8 cellular contexts compared by ENCODE assay signal in genomic region chrX:17242470-17242869, GRCh38.
A peak's percentile ranks its signal among the peaks of the same experiment; 100 is the strongest.
DNase-seq lines count a peak whose midpoint lies in the region; ATAC-seq and TF ChIP-seq lines count a peak whose summit lies in the region.

No MANE protein-coding gene starts in this region.

- no peak overlapping the region for H3K27ac Mint-ChIP-seq in activated naive CD8-positive, alpha-beta T cell treated with anti-CD3 and anti-CD28 coated beads, Interleukin-2, amount 50 U/mL, for 24 hours

- no peaks in the 10 kb centered on the region for H3K4me1 Mint-ChIP-seq in activated naive CD8-positive, alpha-beta T cell treated with anti-CD3 and anti-CD28 coated beads, Interleukin-2, amount 50 U/mL, for 24 hours

- TF ChIP-seq CTCF in HFF-Myc (IDR thresholded peaks at IDR 0.05; ENCODE audit: low read depth, low read length, missing control alignments) = peak; percentile 55

- no peak for ATAC-seq in activated naive CD8-positive, alpha-beta T cell treated with anti-CD3 and anti-CD28 coated beads, Interleukin-2, amount 50 U/mL, for 24 hours
- no peak for ATAC-seq in esophagus mucosa

- no peaks in the 10 kb centered on the region for H3K9me3 Mint-ChIP-seq in activated naive CD8-positive, alpha-beta T cell treated with anti-CD3 and anti-CD28 coated beads, Interleukin-2, amount 50 U/mL, for 24 hours

- intact Hi-C loops in posterior vena cava (cut with DNase I) = loop anchor here (5.0 to 10.0 kb wide), 2 partner anchors 352 to 450 kb away; no protein-coding TSS in a partner anchor

- no peak overlapping the region for H3K4me3 ChIP-seq in HFF-Myc (replicated peaks; ENCODE audit: low read depth, low read length)

- no peaks in the 10 kb centered on the region for H3K36me3 Mint-ChIP-seq in activated naive CD8-positive, alpha-beta T cell treated with anti-CD3 and anti-CD28 coated beads, Interleukin-2, amount 50 U/mL, for 24 hours (ENCODE audit: low read depth)

- DNase-seq in DMS53 treated with DMSO at 0.1 percent for 48 hours (lab: John Stamatoyannopoulos, UW; ENCODE audit: unreplicated experiment) = peak; percentile 29
- peak; percentile 14 for DNase-seq in HFF-Myc (ENCODE audit: extremely low read depth, low read depth)
- peak; percentile 22 for DNase-seq in NCI-H446 treated with DMSO at 0.1 percent for 48 hours (lab: John Stamatoyannopoulos, UW)
- DNase-seq in activated naive CD8-positive, alpha-beta T cell treated with anti-CD3 and anti-CD28 coated beads, Interleukin-2, amount 50 U/mL, for 24 hours = peak; percentile 18
- peak; percentile 35 for DNase-seq in hepatic stellate cell (ENCODE audit: low spot score)
- peak; percentile 20 for DNase-seq in smooth muscle cell of the brain vasculature (ENCODE audit: low read depth, low spot score)
- DNase-seq in posterior vena cava (ENCODE audit: low spot score) = no peak

- no peak overlapping the region for H3K4me3 Mint-ChIP-seq in activated naive CD8-positive, alpha-beta T cell treated with anti-CD3 and anti-CD28 coated beads, Interleukin-2, amount 50 U/mL, for 24 hours

- peaks cover 2% of the 10 kb centered on the region for H3K27me3 Mint-ChIP-seq in activated naive CD8-positive, alpha-beta T cell treated with anti-CD3 and anti-CD28 coated beads, Interleukin-2, amount 50 U/mL, for 24 hours
